8 cellular contexts compared by ENCODE assay signal in the genomic region with DNA sequence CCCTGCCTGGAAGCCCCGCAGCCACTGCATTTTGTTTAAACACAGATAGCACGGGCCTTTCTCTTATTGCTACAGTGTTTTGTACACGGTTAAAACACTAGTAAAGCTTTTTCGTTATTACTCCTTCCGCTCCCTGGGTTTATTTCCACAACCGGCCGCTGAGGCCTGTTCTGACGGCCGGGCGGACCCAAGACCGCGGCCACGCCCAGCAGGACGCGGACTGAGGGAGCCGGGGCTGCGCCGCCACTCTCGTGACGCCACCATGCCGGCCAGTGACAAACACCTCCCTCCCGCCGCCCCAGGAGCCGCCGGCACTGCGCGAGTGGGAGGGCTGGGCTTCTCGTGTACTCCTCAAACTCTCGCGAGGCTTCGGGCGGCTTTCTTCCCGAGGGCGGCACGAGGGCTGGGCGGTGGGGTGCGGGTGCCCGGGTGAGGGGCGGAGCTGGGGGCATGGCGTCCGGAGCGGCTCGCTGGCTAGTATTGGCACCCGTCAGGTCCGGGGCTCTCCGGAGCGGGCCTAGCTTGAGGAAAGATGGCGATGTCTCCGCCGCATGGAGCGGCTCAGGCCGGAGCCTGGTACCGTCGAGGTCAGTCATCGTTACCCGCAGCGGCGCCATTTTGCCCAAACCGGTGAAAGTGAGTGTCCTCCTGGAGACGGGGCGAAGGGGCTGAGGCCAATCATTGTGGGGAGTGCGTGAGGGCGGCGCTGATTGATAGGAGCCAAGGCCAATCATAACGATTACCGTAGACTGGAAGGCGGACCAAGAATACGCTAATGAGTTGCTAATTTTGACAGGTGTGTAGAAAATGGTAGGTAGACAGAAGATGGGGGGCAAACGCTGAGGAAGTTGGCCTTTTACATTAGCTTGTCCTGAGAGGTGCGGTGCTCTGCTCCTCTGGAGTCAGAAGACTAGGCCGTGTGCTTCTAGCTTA. TPM values are rescaled to one million over a fixed set of nuclear protein-coding genes. Genes with fewer than 3 reads are reported as not detected.
DNase-seq lines count a peak whose midpoint lies in the region; ATAC-seq and TF ChIP-seq lines count a peak whose summit lies in the region.

TSS of gene SMDT1 (plus strand) at position 382 of the 933 bp plus-strand sequence. CDS start at position 451, 69 bp downstream.

- peak within 1 kb of the TSS; percentile 99 for H3K4ac ChIP-seq in IMR-90 (ENCODE audit: low read depth, low read length)

- peaks cover 12% of the 10 kb centered on the region for H3K36me3 ChIP-seq in IMR-90 (ENCODE audit: control insufficient read depth, insufficient read depth, low read length)

- CTCF ChIA-PET in IMR-90 (lab: Yijun Ruan, JAX), result no interaction called here

- H3K4me1 ChIP-seq in IMR-90 (ENCODE audit: control insufficient read depth, insufficient read depth, low read length), result peaks cover 10% of the 10 kb centered on the region

- H2BK20ac ChIP-seq in IMR-90 (ENCODE audit: low read depth, low read length), result no peak within 1 kb of the TSS

- peaks cover 24 to 49% of the 10 kb centered on the region in 2 experiments for H3K79me1 ChIP-seq in IMR-90 (ENCODE audit: low read depth in 1 of 2, low read length in 2 of 2)

- POLR2A ChIA-PET in IMR-90 (lab: Charles Lee; ENCODE audit: unreplicated experiment), result interaction anchor here (0.6 kb wide), 1 partner anchor 149 kb away, joined by 9 read pairs; no protein-coding TSS in a partner anchor

- H3K4me3 ChIP-seq in IMR-90 (ENCODE audit: insufficient read depth, low read depth, low read length), result peak within 1 kb of the TSS; percentile 59

- intact Hi-C loops in IMR-90 (cut with micrococcal nuclease), result loop anchor here (2.0 kb wide), 1 partner anchor 113 kb away; no protein-coding TSS in a partner anchor

- H3K14ac ChIP-seq in IMR-90 (replicated peaks; ENCODE audit: low read depth, low read length), result peak within 1 kb of the TSS; percentile 96

- BruUV-seq in IMR-90 (replicated peaks; lab: Mats Ljungman, UMichigan), result no TSS peak

- 0% methylated on average over 36 of the region's 71 CpGs; no CpG with 5 or more reads in 1 of the 2 experiments for WGBS in IMR-90 (ENCODE audit: extremely low coverage in 2 of 2, insufficient read length in 1 of 2), 2 experiments

- H3K56ac ChIP-seq in IMR-90 (ENCODE audit: extremely low read depth, insufficient read depth, low read length), result peak within 1 kb of the TSS; percentile 86

- peak within 1 kb of the TSS; percentile 74 for H3K27ac ChIP-seq in IMR-90 (ENCODE audit: insufficient read depth, low read length)

- H4K8ac ChIP-seq in IMR-90 (ENCODE audit: low read depth in 2 of 2, low read length in 2 of 2), result peak within 1 kb of the TSS; percentile 97 to 99

- H3K4me2 ChIP-seq in IMR-90 (ENCODE audit: low read depth, low read length), result peak within 1 kb of the TSS; percentile 86

- H2BK5ac ChIP-seq in IMR-90 (ENCODE audit: low read depth, low read length, poor library complexity, severe bottlenecking), result peak within 1 kb of the TSS; percentile 76

- peak within 1 kb of the TSS; percentile 98 for H2AK9ac ChIP-seq in IMR-90 (replicated peaks; ENCODE audit: low read depth, low read length, poor library complexity)

- peak within 1 kb of the TSS; percentile 92 for H2AK5ac ChIP-seq in IMR-90 (ENCODE audit: low read depth, low read length)

- dilution Hi-C loops in IMR-90 (cut with HindIII; ENCODE audit: low sequenced_read_pairs, unreplicated experiment), result no loop called here

- H3K9me1 ChIP-seq in IMR-90 (ENCODE audit: insufficient read depth, low read length), result peaks cover 17% of the 10 kb centered on the region; the same call in 1 of the 2 replicates

- H4K20me1 ChIP-seq in IMR-90 (ENCODE audit: insufficient read depth, low read length), result no peaks in the 10 kb centered on the region

- no peaks in the 10 kb centered on the region for H3K9me3 ChIP-seq in IMR-90 (ENCODE audit: control insufficient read depth, insufficient read depth, low read length)

- H4K5ac ChIP-seq in IMR-90 (ENCODE audit: low read depth, low read length), result peak within 1 kb of the TSS; percentile 77

- peak within 1 kb of the TSS; percentile 85 for H3K23ac ChIP-seq in IMR-90 (ENCODE audit: low read depth, low read length)

- peak within 1 kb of the TSS; percentile 46; the same call in 2 of the 3 replicates for H2BK15ac ChIP-seq in IMR-90 (ENCODE audit: low read depth, low read length)

- peak within 1 kb of the TSS; percentile 89 for H4K91ac ChIP-seq in IMR-90 (ENCODE audit: insufficient read depth, low read depth, low read length)

- H3K27me3 ChIP-seq in IMR-90 (ENCODE audit: control insufficient read depth, insufficient read depth, low read length), result no peaks in the 10 kb centered on the region

- peak within 1 kb of the TSS; percentile 94 for H2BK120ac ChIP-seq in IMR-90 (ENCODE audit: low read depth, low read length)

- in situ Hi-C loops in IMR-90 (cut with MboI; ENCODE audit: low sequenced_read_pairs), result no loop called here

- peak; percentile 90 for TF ChIP-seq POLR2A in IMR-90 (IDR thresholded peaks at IDR 0.05; ENCODE audit: low read depth, low read length)

- no peak for TF ChIP-seq CTCF in IMR-90 (conservative IDR thresholded peaks at IDR 0.05; ENCODE audit: low read depth, low read length)

- peak within 1 kb of the TSS; percentile 98 for H2AFZ ChIP-seq in IMR-90 (replicated peaks; ENCODE audit: low read length, poor library complexity)

- peak within 1 kb of the TSS; percentile 80 for H3K9ac ChIP-seq in IMR-90 (ENCODE audit: low read depth, low read length)

- DNase-seq in DMS 273 (lab: John Stamatoyannopoulos, UW; ENCODE audit: unreplicated experiment) (peak; percentile 97), IMR-90 (peak; percentile 97), OCI-M1 (lab: John Stamatoyannopoulos, UW) (peak; percentile 97), activated T-cell treated with anti-CD3 and anti-CD28 coated beads for 24 hours (ENCODE audit: low read depth) (peak; percentile 96), epidermal melanocyte (ENCODE audit: insufficient read length, low spot score) (peak; percentile 99), middle frontal gyrus (ENCODE audit: extremely low spot score, low spot score) (peak; percentile 99)
- peak; percentile 96 to 98 for DNase-seq in stimulated activated CD8-positive, alpha-beta memory T cell treated with anti-CD3 and anti-CD28 coated beads, Interleukin-2, amount 100 ng/mL, for 48 hours (ENCODE audit: low read depth in 2 of 2)

- ATAC-seq in GM21528 (IDR thresholded peaks at IDR 0.05; ENCODE audit: low FRiP score, unreplicated experiment), result peak; percentile 77
- peak; percentile 92 for ATAC-seq in IMR-90 (ENCODE audit: low read depth)

- H3K18ac ChIP-seq in IMR-90 (ENCODE audit: low read depth, low read length), result peak within 1 kb of the TSS; percentile 26; the same call in 1 of the 2 replicates

- no peak for TF ChIP-seq RAD21 in IMR-90 (IDR thresholded peaks at IDR 0.05; ENCODE audit: low read length)

TF ChIP-seq in IMR-90, 13 proteins besides CTCF, POLR2A, EP300 and RAD21:
- TF ChIP-seq, protein P1, sequence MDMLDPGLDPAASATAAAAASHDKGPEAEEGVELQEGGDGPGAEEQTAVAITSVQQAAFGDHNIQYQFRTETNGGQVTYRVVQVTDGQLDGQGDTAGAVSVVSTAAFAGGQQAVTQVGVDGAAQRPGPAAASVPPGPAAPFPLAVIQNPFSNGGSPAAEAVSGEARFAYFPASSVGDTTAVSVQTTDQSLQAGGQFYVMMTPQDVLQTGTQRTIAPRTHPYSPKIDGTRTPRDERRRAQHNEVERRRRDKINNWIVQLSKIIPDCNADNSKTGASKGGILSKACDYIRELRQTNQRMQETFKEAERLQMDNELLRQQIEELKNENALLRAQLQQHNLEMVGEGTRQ (IDR thresholded peaks at IDR 0.05; ENCODE audit: low read depth, low read length), result peak; percentile 70
- TF ChIP-seq FOS (IDR thresholded peaks at IDR 0.05; ENCODE audit: low read depth, low read length), result peak; percentile 33; the same call in 1 of the 2 replicates
- peak; percentile 91; the same call in 1 of the 2 replicates for TF ChIP-seq MXI1 (IDR thresholded peaks at IDR 0.05; ENCODE audit: borderline replicate concordance, low read depth, low read length)
- TF ChIP-seq MAZ (IDR thresholded peaks at IDR 0.05; ENCODE audit: borderline replicate concordance, low read depth, low read length), result no peak
- TF ChIP-seq BHLHE40 (IDR thresholded peaks at IDR 0.05; ENCODE audit: low read depth, low read length), result peak; percentile 92

RNA-seq across cellular contexts. Expression of gene SMDT1, which starts in this region (rescaled TPM):
- 2.3 and 2.5 TPM in 2 replicates for total RNA-seq in IMR-90 (2012; rRNA removed)
- polyA plus RNA-seq in IMR-90 (2012; rRNA removed), result 15.0 and 15.7 TPM in 2 replicates
- 36.6 and 66.3 TPM in 2 replicates for polyA plus RNA-seq in IMR-90 (2012; cell fraction: cytosol; rRNA removed)
- 14.4 and 15.5 TPM in 2 replicates for polyA plus RNA-seq in IMR-90 (2012; cell fraction: nucleus; rRNA removed; ENCODE audit: low replicate concordance)

Comparison
In these comparisons a context has a peak if more than half of its experiments do, and no peak if none do; other contexts are left out.
1. Peak in every context shown above with its lines: DNase-seq, ATAC-seq, H3K4me3 ChIP-seq and H3K27ac ChIP-seq.